8 cellular contexts compared by ENCODE assay signal in genomic region chr15:74433592-74434259, GRCh38.
DNase-seq lines count a peak whose midpoint lies in the region; ATAC-seq and TF ChIP-seq lines count a peak whose summit lies in the region.

TSS of gene SEMA7A (minus strand) at chr15:74433958. CDS start at chr15:74433918, 40 bp downstream.

- peak; percentile 0 for TF ChIP-seq CTCF in AG04449 (IDR thresholded peaks at IDR 0.05; ENCODE audit: insufficient read depth, low read length, missing control alignments)

- ATAC-seq in GM18861 (IDR thresholded peaks at IDR 0.05; ENCODE audit: unreplicated experiment): peak; percentile 50
- ATAC-seq in HG03097 (IDR thresholded peaks at IDR 0.05; ENCODE audit: low FRiP score, unreplicated experiment): peak; percentile 69
- peak; percentile 85 for ATAC-seq in effector memory CD8-positive, alpha-beta T cell (replicated peaks)
- peak; percentile 72 for ATAC-seq in memory B cell (ENCODE audit: low read depth)

- H3K36me3 Mint-ChIP-seq in effector memory CD8-positive, alpha-beta T cell (ENCODE audit: insufficient read depth): no peaks in the 10 kb centered on the region
- H3K36me3 Mint-ChIP-seq in memory B cell: no peaks in the 10 kb centered on the region

- CTCF ChIA-PET in AG04449 (lab: Yijun Ruan, JAX): interaction anchor here (0.7 to 40.9 kb wide), 7 partner anchors 9 to 198 kb away, joined by 3 to 1700 read pairs (median 3); partner anchors contain the start of gene CYP11A1

- H3K4me1 Mint-ChIP-seq in effector memory CD8-positive, alpha-beta T cell (ENCODE audit: low read depth in 2 of 2): peaks cover 38 to 56% of the 10 kb centered on the region in 2 donors
- H3K4me1 Mint-ChIP-seq in memory B cell: peaks cover 51% of the 10 kb centered on the region

- H3K9me3 Mint-ChIP-seq in effector memory CD8-positive, alpha-beta T cell: no peaks in the 10 kb centered on the region
- H3K9me3 Mint-ChIP-seq in memory B cell: no peaks in the 10 kb centered on the region

- POLR2A ChIA-PET in AG04449 (lab: Yijun Ruan, JAX): interaction anchor here (0.8 to 1.7 kb wide), 6 partner anchors 14 to 48 kb away, joined by 3 to 5 read pairs (median 4); no protein-coding TSS in a partner anchor

- peak within 1 kb of the TSS; percentile 86 for H3K4me3 Mint-ChIP-seq in effector memory CD8-positive, alpha-beta T cell
- peak within 1 kb of the TSS; percentile 84 for H3K4me3 Mint-ChIP-seq in memory B cell

- H3K4me3 ChIP-seq in AG04449 (ENCODE audit: low read depth, low read length): peak within 1 kb of the TSS; percentile 76

- peak within 1 kb of the TSS; percentile 79 to 82 for H3K27ac Mint-ChIP-seq in effector memory CD8-positive, alpha-beta T cell
- H3K27ac Mint-ChIP-seq in memory B cell: peak within 1 kb of the TSS; percentile 90

- DNase-seq in AG04449 (ENCODE audit: low read depth, low spot score) (no peak), NCI-H748 treated with DMSO at 0.1 percent for 48 hours (lab: John Stamatoyannopoulos, UW) (peak; percentile 30), memory B cell (ENCODE audit: low spot score in 2 of 2) (peak; percentile 80 to 83)
- DNase-seq in activated CD8-positive, alpha-beta memory T cell treated with anti-CD3 and anti-CD28 coated beads for 24 hours: peak; percentile 92
- peak; percentile 61 to 68 (median 68) for DNase-seq in effector memory CD8-positive, alpha-beta T cell
- DNase-seq in stimulated activated CD8-positive, alpha-beta memory T cell treated with anti-CD3 and anti-CD28 coated beads, Interleukin-12 subunit alpha, Interleukin-12 subunit beta, amount 100 ng/mL, for 24 hours (ENCODE audit: extremely low read depth): peak; percentile 58

- H3K27me3 Mint-ChIP-seq in effector memory CD8-positive, alpha-beta T cell: no peaks in the 10 kb centered on the region
- H3K27me3 Mint-ChIP-seq in memory B cell: no peaks in the 10 kb centered on the region
